In genomic region chr17:15287533-15288267, GRCh38 we compare ENCODE assay signal across 28 cellular contexts. TPM values are rescaled to one million over a fixed set of nuclear protein-coding genes. Genes with fewer than 3 reads are reported as not detected.
DNase-seq lines count a peak whose midpoint lies in the region; ATAC-seq, FAIRE-seq and TF ChIP-seq lines count a peak whose summit lies in the region.
"Had no signal": no experiment of that assay in that cellular context is flagged by ENCODE, and none has a peak within 500 bp of the region (broad histone marks: within the 10 kb centered on the region; RNA-seq: fewer than 3 reads in every experiment).

No MANE protein-coding gene starts in this region.

- H3K56ac ChIP-seq in H1 (replicated peaks; ENCODE audit: insufficient read length, low read depth, low read length), result no peak overlapping the region

- H3K27ac ChIP-seq in right cardiac atrium (ENCODE audit: low read length) (no peak overlapping the region), right atrium auricular region (peak overlapping the region in 1 of 2 donors; percentile 42), H1 (ENCODE audit: low read depth, low read length) (no peak overlapping the region), mesenchymal stem cell (ENCODE audit: low read length, poor library complexity, severe bottlenecking) (no peak overlapping the region), dorsolateral prefrontal cortex (no peak overlapping the region)
- H3K27ac ChIP-seq: BLaER1, HL-60, neural progenitor cell had no signal

- no peak overlapping the region for H4K91ac ChIP-seq in H1 (replicated peaks; ENCODE audit: insufficient read length, low read length)
- no peak overlapping the region for H4K91ac ChIP-seq in mesenchymal stem cell (ENCODE audit: low read length)

- H2AFZ ChIP-seq in H1 (ENCODE audit: low read length) (no peak overlapping the region), mesenchymal stem cell (ENCODE audit: low read depth, low read length) (no peak overlapping the region)
- H2AFZ ChIP-seq: neural progenitor cell had no signal

- peak; percentile 51 to 74 (median 73) for DNase-seq in right cardiac atrium
- DNase-seq in right atrium auricular region (ENCODE audit: low spot score), result no peak
- DNase-seq in H1 (ENCODE audit: low read depth in 1 of 2, low spot score in 2 of 2), result no peak
- DNase-seq in mesenchymal stem cell, result peak; percentile 48
- no peak for DNase-seq in globus pallidus (ENCODE audit: low spot score)
- DNase-seq in dorsolateral prefrontal cortex, result no peak
- DNase-seq: activated CD8-positive, alpha-beta T cell treated with anti-CD3 and anti-CD28 coated beads for 36 hours; aorta; central memory CD4-positive, alpha-beta T cell; dermis blood vessel endothelial cell; DMS153; head of caudate nucleus; Karpas-422; MV-4-11; NCI-H1694; stimulated activated CD4-positive, alpha-beta T cell treated with anti-CD3 and anti-CD28 coated beads, Interleukin-15, amount 100 ng/mL, for 24 hours; stimulated activated naive CD4-positive, alpha-beta T cell treated with Interleukin-2 at 50 U/mL for 16 hours had no signal

- H3K4ac ChIP-seq in H1 (replicated peaks; ENCODE audit: insufficient read length, low read depth, low read length), result peak overlapping the region; percentile 71
- no peak overlapping the region for H3K4ac ChIP-seq in mesenchymal stem cell (ENCODE audit: low read depth in 1 of 2, low read length in 2 of 2)

- no peak for TF ChIP-seq RAD21 in H1 (IDR thresholded peaks at IDR 0.05 in 1 of 2, conservative IDR thresholded peaks at IDR 0.05 in 1 of 2; ENCODE audit: low read depth in 2 of 2, low read length in 2 of 2)

- H3K4me1 ChIP-seq in right cardiac atrium (ENCODE audit: control insufficient read depth, insufficient read depth, low read length) (no peaks in the 10 kb centered on the region), right atrium auricular region (peaks cover 0 to 23% of the 10 kb centered on the region in 2 donors), H1 (replicated peaks in 1 of 4; ENCODE audit: control insufficient read depth in 3 of 4, insufficient read depth in 4 of 4, low read length in 3 of 4) (no peaks in the 10 kb centered on the region), mesenchymal stem cell (ENCODE audit: control insufficient read depth, insufficient read depth, low read depth, low read length) (peaks cover 10% of the 10 kb centered on the region)
- H3K4me1 ChIP-seq: BLaER1, HAP-1 had no signal

- CTCF ChIA-PET in H1 (lab: Charles Lee; ENCODE audit: partially characterized antibody), result no interaction called here

- H2BK12ac ChIP-seq in H1 (ENCODE audit: low read depth, low read length) (no peak overlapping the region), mesenchymal stem cell (ENCODE audit: low read length in 2 of 2) (no peak overlapping the region)

- H4K8ac ChIP-seq in H1 (ENCODE audit: extremely low read depth, insufficient read depth, low read length), result no peak overlapping the region
- H4K8ac ChIP-seq in mesenchymal stem cell (ENCODE audit: low read length), result no peak overlapping the region

- H2BK120ac ChIP-seq in H1 (replicated peaks; ENCODE audit: low read depth, low read length) (no peak overlapping the region), mesenchymal stem cell (ENCODE audit: low read depth, low read length) (no peak overlapping the region)

- TF ChIP-seq POLR2A in H1 (IDR thresholded peaks at IDR 0.05; ENCODE audit: control extremely low read depth in 1 of 2, low read depth in 2 of 2, low read length in 2 of 2), result no peak

- no peak for TF ChIP-seq EP300 in H1 (IDR thresholded peaks at IDR 0.05; ENCODE audit: borderline replicate concordance in 1 of 2, low read depth in 2 of 2, low read length in 2 of 2)

- no peak for TF ChIP-seq CTCF in right atrium auricular region (IDR thresholded peaks at IDR 0.05)
- no peak for TF ChIP-seq CTCF in H1 (IDR thresholded peaks at IDR 0.05; ENCODE audit: control extremely low read depth in 1 of 3, insufficient read depth in 1 of 3, low read depth in 1 of 3, low read length in 3 of 3)
- no peak for TF ChIP-seq CTCF in dorsolateral prefrontal cortex (IDR thresholded peaks at IDR 0.05 in 54 of 56, conservative IDR thresholded peaks at IDR 0.05 in 2 of 56; ENCODE audit: low read depth in 1 of 56, partially characterized antibody in 56 of 56)

- H3K27me3 ChIP-seq in right cardiac atrium (ENCODE audit: control insufficient read depth, insufficient read depth) (no peaks in the 10 kb centered on the region), right atrium auricular region (no peaks in the 10 kb centered on the region), H1 (replicated peaks in 1 of 4; ENCODE audit: control insufficient read depth in 3 of 4, extremely low read depth in 1 of 4, insufficient read depth in 3 of 4, low read length in 3 of 4) (no peaks in the 10 kb centered on the region), mesenchymal stem cell (ENCODE audit: control insufficient read depth in 1 of 2, insufficient read depth in 1 of 2, low read length in 2 of 2) (no peaks in the 10 kb centered on the region), dorsolateral prefrontal cortex (no peaks in the 10 kb centered on the region)
- H3K27me3 ChIP-seq: BLaER1, neural progenitor cell had no signal

- H3K36me3 ChIP-seq in right atrium auricular region (no peaks in the 10 kb centered on the region), H1 (ENCODE audit: control insufficient read depth in 2 of 4, insufficient read depth in 4 of 4, low read length in 3 of 4) (no peaks in the 10 kb centered on the region), mesenchymal stem cell (ENCODE audit: control insufficient read depth in 1 of 2, insufficient read depth in 2 of 2, low read depth in 1 of 2, low read length in 2 of 2) (no peaks in the 10 kb centered on the region)
- H3K36me3 ChIP-seq: BLaER1, HAP-1, neural progenitor cell had no signal

- ATAC-seq in right cardiac atrium, result peak in 1 of 2 donors; percentile 23
- no peak for ATAC-seq in GM19351 (IDR thresholded peaks at IDR 0.05; ENCODE audit: unreplicated experiment)
- no peak for ATAC-seq in HG02798 (IDR thresholded peaks at IDR 0.05; ENCODE audit: poor library complexity, unreplicated experiment)
- ATAC-seq: activated CD8-positive, alpha-beta T cell treated with anti-CD3 and anti-CD28 coated beads for 36 hours; activated T-helper 17 cell treated with anti-CD3 and anti-CD28 coated beads, Interleukin-2, amount 50 U/mL, for 72 hours had no signal

- no peak overlapping the region for H2AK5ac ChIP-seq in H1 (ENCODE audit: low read depth, low read length)
- no peak overlapping the region for H2AK5ac ChIP-seq in mesenchymal stem cell (ENCODE audit: low read length, severe bottlenecking)

- FAIRE-seq in H1 (lab: Jason Lieb, UNC), result no peak
- FAIRE-seq: G401.6, GM19239 had no signal

- H4K20me1 ChIP-seq in H1 (replicated peaks in 1 of 2; ENCODE audit: control insufficient read depth in 1 of 2, insufficient read depth in 2 of 2, low read length in 2 of 2), result no peaks in the 10 kb centered on the region
- H4K20me1 ChIP-seq: BLaER1 had no signal

- WGBS in right cardiac atrium, result 31% methylated on average over 4 of the region's 4 CpGs
- 92% methylated on average over 4 of the region's 4 CpGs; no CpG with 5 or more reads in 1 of the 2 experiments for WGBS in H1 (ENCODE audit: extremely low coverage in 1 of 2, insufficient coverage in 1 of 2, insufficient read length in 1 of 2, insufficient replicate concordance in 2 of 2, low coverage in 1 of 2, low lambda C conversion rate in 2 of 2, missing lambda C conversion rate in 1 of 2), 2 experiments
- 64% methylated on average over 4 of the region's 4 CpGs for WGBS in mesenchymal stem cell

- H3K4me3 ChIP-seq in right cardiac atrium (ENCODE audit: low read length) (no peak overlapping the region), right atrium auricular region (no peak overlapping the region), H1 (ENCODE audit: extremely low read depth in 1 of 4, insufficient read depth in 2 of 4, low read depth in 3 of 4, low read length in 4 of 4) (no peak overlapping the region), mesenchymal stem cell (ENCODE audit: insufficient read depth in 1 of 2, low read depth in 1 of 2, low read length in 2 of 2) (peak overlapping the region in 1 of 2 experiments; percentile 60), dorsolateral prefrontal cortex (no peak overlapping the region)
- H3K4me3 ChIP-seq: BLaER1, HAP-1, neural progenitor cell had no signal

- H3K4me2 ChIP-seq in H1 (ENCODE audit: insufficient read depth in 1 of 2, low read depth in 2 of 2, low read length in 2 of 2), result no peak overlapping the region
- H3K4me2 ChIP-seq in mesenchymal stem cell (ENCODE audit: low read length, poor library complexity, severe bottlenecking), result no peak overlapping the region
- H3K4me2 ChIP-seq: BLaER1, neural progenitor cell had no signal

- no peak overlapping the region for H4K5ac ChIP-seq in H1 (ENCODE audit: insufficient read length, low read depth, low read length)

- H2BK15ac ChIP-seq in H1 (ENCODE audit: low read length), result no peak overlapping the region
- H2BK15ac ChIP-seq in mesenchymal stem cell (ENCODE audit: low read depth, poor library complexity, severe bottlenecking), result peak overlapping the region; percentile 15

- H3K23me2 ChIP-seq in H1 (ENCODE audit: low read depth, low read length), result no peaks in the 10 kb centered on the region; the same call in 1 of the 2 replicates

- no peaks in the 10 kb centered on the region for H3K79me1 ChIP-seq in H1 (ENCODE audit: low read depth, low read length)
- no peaks in the 10 kb centered on the region for H3K79me1 ChIP-seq in mesenchymal stem cell (replicated peaks; ENCODE audit: low read length, poor library complexity, severe bottlenecking)

- H3K18ac ChIP-seq in H1 (ENCODE audit: extremely low read depth, low read length), result no peak overlapping the region
- peak overlapping the region; percentile 65 to 75 for H3K18ac ChIP-seq in mesenchymal stem cell (ENCODE audit: low read depth in 1 of 2, low read length in 2 of 2)

- no peak overlapping the region for H3K23ac ChIP-seq in H1 (ENCODE audit: insufficient read length)
- H3K23ac ChIP-seq in mesenchymal stem cell (ENCODE audit: low read length in 2 of 2), result no peak overlapping the region

- H3K9ac ChIP-seq in H1 (replicated peaks in 1 of 4; ENCODE audit: extremely low read depth in 1 of 4, low read depth in 3 of 4, low read length in 3 of 4) (no peak overlapping the region), mesenchymal stem cell (ENCODE audit: low read length) (peak overlapping the region; percentile 52)
- H3K9ac ChIP-seq: BLaER1, neural progenitor cell had no signal

- H3K14ac ChIP-seq in H1 (ENCODE audit: insufficient read length), result no peak overlapping the region
- H3K14ac ChIP-seq in mesenchymal stem cell (ENCODE audit: low read length in 2 of 2), result no peak overlapping the region

- H3K9me3 ChIP-seq in right cardiac atrium (ENCODE audit: control insufficient read depth, low read length), result no peaks in the 10 kb centered on the region
- H3K9me3 ChIP-seq in right atrium auricular region, result no peaks in the 10 kb centered on the region
- H3K9me3 ChIP-seq in H1 (ENCODE audit: insufficient read depth in 2 of 2, low read depth in 1 of 2, low read length in 1 of 2), result no peaks in the 10 kb centered on the region
- no peaks in the 10 kb centered on the region for H3K9me3 ChIP-seq in mesenchymal stem cell (ENCODE audit: control insufficient read depth, low read length)
- H3K9me3 ChIP-seq: BLaER1, HAP-1 had no signal

- H2BK5ac ChIP-seq in H1 (ENCODE audit: low read depth, low read length) (no peak overlapping the region), mesenchymal stem cell (ENCODE audit: low read depth, low read length, poor library complexity, severe bottlenecking) (no peak overlapping the region)

- H2BK20ac ChIP-seq in H1 (ENCODE audit: low read length), result no peak overlapping the region

- intact Hi-C loops in right cardiac atrium (cut with DNase I) (no loop called here), dorsolateral prefrontal cortex (cut with DNase I) (no loop called here)

- H3K79me2 ChIP-seq in H1 (ENCODE audit: control insufficient read depth in 1 of 2, insufficient read depth in 2 of 2, low read length in 2 of 2), result no peaks in the 10 kb centered on the region

- POLR2A ChIA-PET in H1 (lab: Charles Lee; ENCODE audit: partially characterized antibody), result no interaction called here

RNA-seq across cellular contexts. Expression of gene PMP22, which starts 22.6 kb away (rescaled TPM):
- 100 to 1,000 TPM; 116 to 137 (median 123) TPM for total RNA-seq in right cardiac atrium
- polyA plus RNA-seq in right cardiac atrium, result 127 TPM
- total RNA-seq in right atrium auricular region, result 100 to 1,000 TPM; 160 to 164 TPM
- 0.84 and 0.86 TPM in 2 replicates for total RNA-seq in H1 (2021; fragmentation: NEBNext Ultra II Directional; extraction: Animal tissue kit (Norgen Biotek cat#: 25700))
- 4.6 and 4.9 TPM in 2 replicates for polyA plus RNA-seq in H1 (2011; rRNA removed)
- 2.8 TPM for polyA plus RNA-seq in H1 (2011; cell fraction: cytosol; rRNA removed)
- polyA plus RNA-seq in H1 (2011; cell fraction: nucleus; rRNA removed), result 4.6 TPM
- polyA plus RNA-seq in H1 (2012, experiment 1 of 2), result 2.2 to 3.2 TPM (median 2.8 TPM) in 4 replicates
- polyA plus RNA-seq in H1 (2012, experiment 2 of 2), result 1.4 TPM
- polyA plus RNA-seq in H1 (2013, experiment 1 of 2), result 2.4 TPM
- 2.6 TPM for polyA plus RNA-seq in H1 (2013, experiment 2 of 2)
- polyA minus RNA-seq in H1 (2011; rRNA and poly(A)+ RNA removed), result 8.4 and 11.0 TPM in 2 replicates
- 1.5 TPM for polyA minus RNA-seq in H1 (2011; cell fraction: cytosol; rRNA and poly(A)+ RNA removed)
- 3.1 TPM for polyA minus RNA-seq in H1 (2011; cell fraction: nucleus; rRNA and poly(A)+ RNA removed)
- polyA plus RNA-seq in mesenchymal stem cell (2013, experiment 1 of 2), result 74.0 TPM
- polyA plus RNA-seq in mesenchymal stem cell (2013, experiment 2 of 2), result 79.1 TPM
- 100 to 1,000 TPM in 76 of 120 experiments, 10 to 100 TPM in 44; 40.1 to 373 (median 122) TPM for total RNA-seq in dorsolateral prefrontal cortex
- total RNA-seq: A673; activated T-helper 17 cell treated with anti-CD3 and anti-CD28 coated beads, Interleukin-2, amount 50 U/mL, for 72 hours had no signal

RNA-seq across cellular contexts. Expression of gene TEKT3, which starts 53.7 kb away (rescaled TPM):
- total RNA-seq in right cardiac atrium (under 1 TPM in 3 of 4 donors, not detected in 1; 0.53 to 0.81 (median 0.77) TPM), right atrium auricular region (not detected), dorsolateral prefrontal cortex (1 to 10 TPM in 112 of 120 experiments, under 1 TPM in 4, not detected in 4; 0.44 to 7.4 (median 2.7) TPM)
- polyA plus RNA-seq in right cardiac atrium (0.32 TPM), H1 (2011; rRNA removed) (2.9 and 3.1 TPM in 2 replicates)
- 1.6 and 2.2 TPM in 2 replicates for total RNA-seq in H1 (2021; fragmentation: NEBNext Ultra II Directional; extraction: Animal tissue kit (Norgen Biotek cat#: 25700))
- 2.9 TPM for polyA plus RNA-seq in H1 (2011; cell fraction: cytosol; rRNA removed)
- polyA plus RNA-seq in H1 (2011; cell fraction: nucleus; rRNA removed), result 7.0 TPM
- polyA plus RNA-seq in H1 (2012, experiment 1 of 2), result 1.7 to 3.5 TPM (median 2.6 TPM) in 4 replicates
- polyA plus RNA-seq in H1 (2012, experiment 2 of 2), result 0.72 TPM
- polyA plus RNA-seq in H1 (2013, experiment 1 of 2), result 2.0 TPM
- 1.6 TPM for polyA plus RNA-seq in H1 (2013, experiment 2 of 2)
- 1.7 and 9.5 TPM in 2 replicates for polyA minus RNA-seq in H1 (2011; rRNA and poly(A)+ RNA removed)
- not detected for polyA minus RNA-seq in H1 (2011; cell fraction: cytosol; rRNA and poly(A)+ RNA removed)
- polyA minus RNA-seq in H1 (2011; cell fraction: nucleus; rRNA and poly(A)+ RNA removed), result 1.2 TPM
- polyA plus RNA-seq in mesenchymal stem cell (2013, experiment 1 of 2), result 0.73 TPM
- 1.1 TPM for polyA plus RNA-seq in mesenchymal stem cell (2013, experiment 2 of 2)
- total RNA-seq: A673; activated CD8-positive, alpha-beta T cell treated with anti-CD3 and anti-CD28 coated beads for 36 hours; dermis blood vessel endothelial cell; NCI-H460 had no signal

Comparison
In these comparisons a context has a peak if more than half of its experiments do, and no peak if none do; other contexts are left out.
1. DNase-seq: peak in right cardiac atrium (3 of 3) and mesenchymal stem cell (single experiment); none in right atrium auricular region (single experiment), H1 (0 of 2), globus pallidus (single experiment) and dorsolateral prefrontal cortex (0 of 10).
2. RNA of gene PMP22, which starts 22.6 kb away (total RNA-seq): 160 to 164 TPM in right atrium auricular region, 116 to 137 TPM in right cardiac atrium and 40.1 to 373 TPM in dorsolateral prefrontal cortex; 0.84 to 0.86 TPM in H1; every median in the first group is over 10 times any median in the second.